ENCODE assay signal across 8 cellular contexts in genomic region chr9:121620777-121621437, GRCh38. TPM values are rescaled to one million over a fixed set of nuclear protein-coding genes. Genes with fewer than 3 reads are reported as not detected.
DNase-seq lines count a peak whose midpoint lies in the region; ATAC-seq and TF ChIP-seq lines count a peak whose summit lies in the region.

No MANE protein-coding gene starts in this region.

- H3K9me3 ChIP-seq in BLaER1 treated with 17β-estradiol and CSF1 and Interleukin-3, amounts not matched to agents 10 nM and 100 nM (replicated peaks in 1 of 11): no peaks in the 10 kb centered on the region
- H3K9me3 ChIP-seq in HCT116 (ENCODE audit: control insufficient read depth in 1 of 2, insufficient read depth in 1 of 2, low read depth in 1 of 2, low read length in 2 of 2): no peaks in the 10 kb centered on the region

- H3K27me3 ChIP-seq in BLaER1 treated with 17β-estradiol and CSF1 and Interleukin-3, amounts not matched to agents 10 nM and 100 nM: 0 out of 22 replicates have a peak, but pooled peaks cover 0 to 4% (median 0%) of the 10 kb centered on the region in 11 experiments
- H3K27me3 ChIP-seq in HCT116 (ENCODE audit: insufficient read depth, low read length): no peaks in the 10 kb centered on the region

- no peak for DNase-seq in HCT116 (ENCODE audit: low read depth, low spot score)
- DNase-seq in left kidney (ENCODE audit: low read depth, low spot score): peak; percentile 73
- no peak for DNase-seq in globus pallidus (ENCODE audit: low spot score)
- DNase-seq in immature natural killer cell: no peak

- POLR2A ChIA-PET in HCT116 (lab: Charles Lee): interaction anchor here (1.4 kb wide), 1 partner anchor 11 kb away, joined by 4 read pairs; no protein-coding TSS in a partner anchor

- peak; percentile 92 for ATAC-seq in HCT116
- no peak for ATAC-seq in GM19035 (IDR thresholded peaks at IDR 0.05; ENCODE audit: unreplicated experiment)
- no peak for ATAC-seq in HG03097 (IDR thresholded peaks at IDR 0.05; ENCODE audit: low FRiP score, unreplicated experiment)

- intact Hi-C loops in HCT116 (cut with micrococcal nuclease): no loop called here

- no peaks in the 10 kb centered on the region for H3K36me3 ChIP-seq in BLaER1 treated with 17β-estradiol and CSF1 and Interleukin-3, amounts not matched to agents 10 nM and 100 nM
- H3K36me3 ChIP-seq in HCT116 (ENCODE audit: control insufficient read depth in 1 of 2, insufficient read depth in 2 of 2, low read length in 2 of 2): no peaks in the 10 kb centered on the region

- H3K9ac ChIP-seq in BLaER1 treated with 17β-estradiol and CSF1 and Interleukin-3, amounts not matched to agents 10 nM and 100 nM: no peak overlapping the region
- no peak overlapping the region for H3K9ac ChIP-seq in HCT116 (ENCODE audit: low read length)

- peaks cover 0 to 13% (median 0%) of the 10 kb centered on the region in 11 experiments; a peak in 4 of 22 replicates for H4K20me1 ChIP-seq in BLaER1 treated with 17β-estradiol and CSF1 and Interleukin-3, amounts not matched to agents 10 nM and 100 nM
- no peaks in the 10 kb centered on the region for H4K20me1 ChIP-seq in HCT116 (ENCODE audit: insufficient read depth)

- no TSS peak for BruUV-seq in HCT116 (replicated peaks; lab: Mats Ljungman, UMichigan)

- TF ChIP-seq CTCF in HCT116 (IDR thresholded peaks at IDR 0.05 in 2 of 3, conservative IDR thresholded peaks at IDR 0.05 in 1 of 3; ENCODE audit: borderline replicate concordance in 1 of 3, insufficient read depth in 1 of 3, low read depth in 2 of 3, low read length in 2 of 3) (peak; percentile 59 to 78 (median 75); a peak in 5 of 6 replicates), WI38 (IDR thresholded peaks at IDR 0.05; ENCODE audit: low read depth, low read length) (peak; percentile 46)

- peak overlapping the region in 10 of 11 experiments; percentile 0 to 71 (median 57); a peak in 17 of 22 replicates for H3K4me2 ChIP-seq in BLaER1 treated with 17β-estradiol and CSF1 and Interleukin-3, amounts not matched to agents 10 nM and 100 nM
- H3K4me2 ChIP-seq in HCT116 (ENCODE audit: low read length): no peak overlapping the region

- peaks cover 6 to 64% (median 59%) of the 10 kb centered on the region in 10 experiments; a peak in 19 of 20 replicates for H3K4me1 ChIP-seq in BLaER1 treated with 17β-estradiol and CSF1 and Interleukin-3, amounts not matched to agents 10 nM and 100 nM
- peaks cover 11 to 38% of the 10 kb centered on the region in 2 experiments for H3K4me1 ChIP-seq in HCT116 (ENCODE audit: control insufficient read depth in 1 of 2, insufficient read depth in 2 of 2, low read length in 2 of 2)

- H2AFZ ChIP-seq in HCT116 (ENCODE audit: low read depth, low read length, poor library complexity, severe bottlenecking): no peak overlapping the region

- CTCF ChIA-PET in HCT116 (lab: Charles Lee): interaction anchor here (0.6 to 1.9 kb wide), 11 partner anchors 8 to 310 kb away, joined by 3 to 8 read pairs (median 3); no protein-coding TSS in a partner anchor

- no peak overlapping the region for H3K4me3 Mint-ChIP-seq in immature natural killer cell

- peaks cover 4% of the 10 kb centered on the region; the same call in 1 of the 2 replicates for H3K79me2 ChIP-seq in HCT116 (ENCODE audit: insufficient read depth, low read length)

- no peak for TF ChIP-seq POLR2A in HCT116 (IDR thresholded peaks at IDR 0.05; ENCODE audit: borderline replicate concordance, extremely low read depth, insufficient read depth, insufficient read length)

- H3K27ac Mint-ChIP-seq in immature natural killer cell: no peak overlapping the region

- no peaks in the 10 kb centered on the region for H3K36me3 Mint-ChIP-seq in immature natural killer cell

- peak; percentile 62 for TF ChIP-seq RAD21 in HCT116 (IDR thresholded peaks at IDR 0.05; ENCODE audit: low read depth)

- peaks cover 2 to 9% (median 3%) of the 10 kb centered on the region in 3 donors for H3K27me3 Mint-ChIP-seq in immature natural killer cell (ENCODE audit: low read depth in 3 of 3)

- RAD21 ChIA-PET in HCT116 (lab: Charles Lee; ENCODE audit: low non-redundant PET in 1 of 2, low total read pairs in 2 of 2, uncharacterized antibody in 2 of 2, unreplicated experiment in 2 of 2): no interaction called here

- no peak overlapping the region for H3K4me3 ChIP-seq in BLaER1 treated with 17β-estradiol and CSF1 and Interleukin-3, amounts not matched to agents 10 nM and 100 nM
- H3K4me3 ChIP-seq in HCT116 (replicated peaks in 1 of 2; ENCODE audit: low read depth in 1 of 2, low read length in 2 of 2) (no peak overlapping the region), WI38 (ENCODE audit: low read depth, low read length) (no peak overlapping the region)

- H3K27ac ChIP-seq in BLaER1 treated with 17β-estradiol and CSF1 and Interleukin-3, amounts not matched to agents 10 nM and 100 nM: peak overlapping the region in 1 of 11 experiments; percentile 14; a peak in 1 of 22 replicates
- no peak overlapping the region; the same call in 1 of the 2 replicates for H3K27ac ChIP-seq in HCT116 (ENCODE audit: low read depth, low read length)

- H3K9me3 Mint-ChIP-seq in immature natural killer cell: no peaks in the 10 kb centered on the region

- H3K9me2 ChIP-seq in HCT116 (ENCODE audit: insufficient read depth): no peaks in the 10 kb centered on the region

- H3K4me1 Mint-ChIP-seq in immature natural killer cell: no peaks in the 10 kb centered on the region

TF ChIP-seq in HCT116, 20 proteins besides CTCF, POLR2A, EP300 and RAD21:
- TF ChIP-seq JUND (IDR thresholded peaks at IDR 0.05) (no peak), YY1 (IDR thresholded peaks at IDR 0.05; ENCODE audit: extremely low read depth, insufficient replicate concordance, low read depth, low read length) (no peak), CEBPB (IDR thresholded peaks at IDR 0.05; ENCODE audit: low read depth) (no peak), MAX (IDR thresholded peaks at IDR 0.05) (no peak), SIN3A (IDR thresholded peaks at IDR 0.05; ENCODE audit: low read depth) (no peak), CBX3 (IDR thresholded peaks at IDR 0.05; ENCODE audit: low read depth) (no peak), EGR1 (IDR thresholded peaks at IDR 0.05; ENCODE audit: low read depth) (no peak), ZFX (IDR thresholded peaks at IDR 0.05) (no peak), SP1 (IDR thresholded peaks at IDR 0.05; ENCODE audit: low read depth) (no peak), ELF1 (IDR thresholded peaks at IDR 0.05; ENCODE audit: borderline replicate concordance, low read depth) (no peak), POLR2AphosphoS5 (IDR thresholded peaks at IDR 0.05; ENCODE audit: low read depth, low read length) (no peak)
- TF ChIP-seq, protein P1, sequence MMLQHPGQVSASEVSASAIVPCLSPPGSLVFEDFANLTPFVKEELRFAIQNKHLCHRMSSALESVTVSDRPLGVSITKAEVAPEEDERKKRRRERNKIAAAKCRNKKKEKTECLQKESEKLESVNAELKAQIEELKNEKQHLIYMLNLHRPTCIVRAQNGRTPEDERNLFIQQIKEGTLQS (IDR thresholded peaks at IDR 0.05): no peak
TF ChIP-seq in HCT116: peak in this region for 0.

RNA-seq across cellular contexts. Expression of gene DAB2IP, which starts 30.5 kb away (rescaled TPM):
- total RNA-seq in HCT116 (2021; ENCODE audit: unreplicated experiment): 31.0 TPM
- 15.1 and 18.9 TPM in 2 replicates for polyA plus RNA-seq in HCT116 (2012)
- 1 to 10 TPM in 1 of 3 donors, under 1 TPM in 1, not detected in 1; 0.06 to 1.1 TPM for polyA plus RNA-seq in immature natural killer cell
